In the genomic region with DNA sequence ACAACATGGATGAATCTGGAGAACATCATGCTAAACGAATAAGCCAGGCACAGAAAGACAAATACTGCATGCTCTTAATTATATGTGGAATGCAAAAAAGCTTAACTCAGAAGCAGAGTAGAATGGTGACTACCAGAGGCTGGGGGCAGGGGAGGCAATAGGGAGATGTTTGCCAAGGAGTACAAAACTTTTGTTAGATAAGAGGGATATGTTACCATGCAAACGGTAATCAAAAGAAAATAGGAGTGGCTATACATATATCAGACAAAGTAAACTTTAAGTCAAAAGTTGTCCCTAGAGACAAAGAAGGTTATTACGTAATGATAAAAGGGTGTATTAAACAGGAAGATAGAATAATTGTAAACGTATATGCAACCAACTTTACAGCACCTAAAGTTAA, we compare ENCODE assay signal across 31 cellular contexts. TPM values are rescaled to one million over a fixed set of nuclear protein-coding genes. Genes with fewer than 3 reads are reported as not detected.
"Had no signal": no experiment of that assay in that cellular context is flagged by ENCODE, and none has a peak within 500 bp of the region (broad histone marks: within the 10 kb centered on the region; RNA-seq: fewer than 3 reads in every experiment).

No MANE protein-coding gene starts in this region.

- H3K9me3 ChIP-seq: neutrophil, stomach, thoracic aorta, thyroid gland, tibial nerve, upper lobe of left lung had no signal

- FAIRE-seq: urothelium cell line had no signal

- DNase-seq: naive B cell; naive thymus-derived CD8-positive, alpha-beta T cell; nephron progenitor cell; nucleus accumbens; psoas muscle; right cardiac atrium; stimulated activated CD4-positive, alpha-beta T cell treated with anti-CD3 and anti-CD28 coated beads, Interleukin-15, amount 100 ng/mL, for 24 hours; stimulated activated CD4-positive, alpha-beta T cell treated with anti-CD3 and anti-CD28 coated beads, Interleukin-2, amount 100 ng/mL, for 24 hours; stimulated activated CD4-positive, alpha-beta T cell treated with anti-CD3 and anti-CD28 coated beads, Interleukin-2, amount 100 ng/mL, for 48 hours; stimulated activated CD4-positive, alpha-beta T cell treated with anti-CD3 and anti-CD28 coated beads, Interleukin-4, amount 100 ng/mL, for 24 hours; stimulated activated naive B cell treated with anti-CD40 and anti-IgM and Interleukin-4, amounts not matched to agents 10 μg/mL and 1 μg/mL and 100 μg/mL, for 72 hours; stimulated activated naive CD4-positive, alpha-beta T cell treated with Interleukin-2 at 50 U/mL for 16 hours; stomach; thyroid gland; trophoblast cell had no signal

- H3K4me3 ChIP-seq: psoas muscle, skin epidermis, stomach, thoracic aorta, thyroid gland, tibial nerve, upper lobe of left lung had no signal

- ATAC-seq: naive thymus-derived CD8-positive, alpha-beta T cell; natural killer cell treated with Interleukin-12 subunit alpha and Interleukin-12 subunit beta and Interleukin-15 and Interleukin-18, amount 100 ng/mL, for 72 hours; psoas muscle; right cardiac atrium; sciatic nerve; stimulated activated effector memory CD8-positive, alpha-beta T cell treated with anti-CD3 and anti-CD28 coated beads, Interleukin-12 subunit alpha, Interleukin-12 subunit beta, amount 100 ng/mL, for 72 hours; stimulated activated naive B cell treated with anti-CD40 and anti-IgM and Interleukin-4, amounts not matched to agents 10 μg/mL and 1 μg/mL and 100 μg/mL, for 72 hours had no signal

- H3K27me3 ChIP-seq: neutrophil, stomach, thyroid gland, tibial nerve, upper lobe of left lung had no signal

- H3K4me1 ChIP-seq: parathyroid adenoma, psoas muscle, thyroid gland, tibial nerve, upper lobe of left lung had no signal

- H3K27ac ChIP-seq: neutrophil, parathyroid adenoma, psoas muscle, skin epidermis, stomach, thoracic aorta, thyroid gland, tibial nerve, upper lobe of left lung had no signal

- H3K36me3 ChIP-seq: neutrophil, stomach, thoracic aorta, thyroid gland, tibial nerve, upper lobe of left lung had no signal

RNA-seq across cellular contexts. Expression of a gene that starts 17.8 kb away (rescaled TPM):
- total RNA-seq: naive thymus-derived CD8-positive, alpha-beta T cell; natural killer cell treated with Interleukin-12 subunit alpha and Interleukin-12 subunit beta and Interleukin-15 and Interleukin-18, amount 100 ng/mL, for 72 hours; neural crest cell; osteocyte; progenitor cell of endocrine pancreas; psoas muscle; renal cortical epithelial cell; sciatic nerve; temporal lobe; thoracic aorta; tibial nerve; ureter had no signal
- polyA plus RNA-seq: naive thymus-derived CD8-positive, alpha-beta T cell had no signal
